In genomic region chr2:3827673-3828575, GRCh38 we compare ENCODE assay signal across 9 cellular contexts.
DNase-seq lines count a peak whose midpoint lies in the region; ATAC-seq lines count a peak whose summit lies in the region.
"Had no signal": no experiment of that assay in that cellular context is flagged by ENCODE, and none has a peak within 500 bp of the region (broad histone marks: within the 10 kb centered on the region; RNA-seq: fewer than 3 reads in every experiment).

No MANE protein-coding gene starts in this region.

- no peaks in the 10 kb centered on the region for H3K9me3 Mint-ChIP-seq in activated CD4-positive, alpha-beta memory T cell treated with anti-CD3 and anti-CD28 coated beads, Interleukin-2, amount 10 ng/mL, durations not matched to agents 7 days and 5 days

- H3K27ac Mint-ChIP-seq in activated CD4-positive, alpha-beta memory T cell treated with anti-CD3 and anti-CD28 coated beads, Interleukin-2, amount 10 ng/mL, durations not matched to agents 7 days and 5 days = no peak overlapping the region
- H3K27ac Mint-ChIP-seq: naive B cell had no signal

- no peaks in the 10 kb centered on the region for H3K36me3 Mint-ChIP-seq in activated CD4-positive, alpha-beta memory T cell treated with anti-CD3 and anti-CD28 coated beads, Interleukin-2, amount 10 ng/mL, durations not matched to agents 7 days and 5 days (ENCODE audit: low read depth)
- H3K36me3 Mint-ChIP-seq: naive B cell had no signal

- ATAC-seq in HG03159 (IDR thresholded peaks at IDR 0.05; ENCODE audit: unreplicated experiment) = peak; percentile 76
- no peak for ATAC-seq in GM21528 (IDR thresholded peaks at IDR 0.05; ENCODE audit: low FRiP score, unreplicated experiment)
- ATAC-seq in GM21515 (IDR thresholded peaks at IDR 0.05; ENCODE audit: unreplicated experiment) = no peak

- H3K4me3 Mint-ChIP-seq in activated CD4-positive, alpha-beta memory T cell treated with anti-CD3 and anti-CD28 coated beads, Interleukin-2, amount 10 ng/mL, durations not matched to agents 7 days and 5 days = no peak overlapping the region
- H3K4me3 Mint-ChIP-seq: naive B cell had no signal

- DNase-seq in NCI-H510A treated with DMSO at 0.1 percent for 48 hours (lab: John Stamatoyannopoulos, UW) = peak; percentile 30
- no peak for DNase-seq in NCI-H510A (lab: John Stamatoyannopoulos, UW)
- peak; percentile 40 for DNase-seq in astrocyte of the hippocampus (ENCODE audit: low read depth, low spot score)
- DNase-seq in mucosa of gallbladder (ENCODE audit: low spot score) = peak; percentile 32
- DNase-seq in activated CD4-positive, alpha-beta memory T cell treated with anti-CD3 and anti-CD28 coated beads, Interleukin-2, amount 10 ng/mL, durations not matched to agents 7 days and 5 days = no peak
- DNase-seq: naive B cell had no signal

- POLR2A ChIA-PET in activated CD4-positive, alpha-beta memory T cell treated with anti-CD3 and anti-CD28 coated beads, Interleukin-2, amount 10 ng/mL, durations not matched to agents 7 days and 5 days (lab: Charles Lee) = no interaction called here

- H3K4me1 Mint-ChIP-seq in activated CD4-positive, alpha-beta memory T cell treated with anti-CD3 and anti-CD28 coated beads, Interleukin-2, amount 10 ng/mL, durations not matched to agents 7 days and 5 days = no peaks in the 10 kb centered on the region
- H3K4me1 Mint-ChIP-seq: naive B cell had no signal

- CTCF ChIA-PET in activated CD4-positive, alpha-beta memory T cell treated with anti-CD3 and anti-CD28 coated beads, Interleukin-2, amount 10 ng/mL, durations not matched to agents 7 days and 5 days (lab: Charles Lee) = interaction anchor here (0.8 to 3.1 kb wide), 3 partner anchors 57 to 136 kb away, joined by 3 to 16 read pairs (median 3); no protein-coding TSS in a partner anchor

- no peaks in the 10 kb centered on the region for H3K27me3 Mint-ChIP-seq in activated CD4-positive, alpha-beta memory T cell treated with anti-CD3 and anti-CD28 coated beads, Interleukin-2, amount 10 ng/mL, durations not matched to agents 7 days and 5 days

Comparison
In these comparisons a context has a peak if more than half of its experiments do, and no peak if none do; other contexts are left out.
1. DNase-seq: peak in NCI-H510A treated with DMSO at 0.1 percent for 48 hours (single experiment), astrocyte of the hippocampus (single experiment) and mucosa of gallbladder (single experiment); none in NCI-H510A (single experiment) and activated CD4-positive, alpha-beta memory T cell treated with anti-CD3 and anti-CD28 coated beads, Interleukin-2, amount 10 ng/mL, durations not matched to agents 7 days and 5 days (single experiment).